9 cellular contexts compared by ENCODE assay signal in genomic region chr19:53977991-53978731, GRCh38. TPM values are rescaled to one million over a fixed set of nuclear protein-coding genes. Genes with fewer than 3 reads are reported as not detected.
A peak's percentile ranks its signal among the peaks of the same experiment; 100 is the strongest.
DNase-seq lines count a peak whose midpoint lies in the region; ATAC-seq and TF ChIP-seq lines count a peak whose summit lies in the region.
"Had no signal": no experiment of that assay in that cellular context is flagged by ENCODE, and none has a peak within 500 bp of the region (broad histone marks: within the 10 kb centered on the region; RNA-seq: fewer than 3 reads in every experiment).

No MANE protein-coding gene starts in this region.

- peak overlapping the region; percentile 68 for H3K4me2 ChIP-seq in fibroblast of lung (ENCODE audit: extremely low read depth, insufficient read depth, low read length)

- TF ChIP-seq CTCF in HFFc6 (IDR thresholded peaks at IDR 0.05): no peak
- no peak for TF ChIP-seq CTCF in fibroblast of lung (conservative IDR thresholded peaks at IDR 0.05 in 1 of 2, IDR thresholded peaks at IDR 0.05 in 1 of 2; ENCODE audit: low read depth in 1 of 2, low read length in 2 of 2)
- TF ChIP-seq CTCF in upper lobe of left lung (IDR thresholded peaks at IDR 0.05): no peak

- CTCF ChIA-PET in activated CD4-positive, alpha-beta memory T cell treated with anti-CD3 and anti-CD28 coated beads, Interleukin-2, amount 10 ng/mL, durations not matched to agents 7 days and 5 days (lab: Charles Lee): no interaction called here

- peak overlapping the region in 2 of 4 experiments; percentile 6 to 40 for H3K4me3 ChIP-seq in fibroblast of lung (replicated peaks in 1 of 4; ENCODE audit: control extremely low read depth in 1 of 4, insufficient read depth in 1 of 4, low read depth in 3 of 4, low read length in 4 of 4)
- H3K4me3 ChIP-seq in upper lobe of left lung: peak overlapping the region in 3 of 4 donors; percentile 1 to 40 (median 25)

- no peak for TF ChIP-seq EP300 in upper lobe of left lung (IDR thresholded peaks at IDR 0.05)

- no peak overlapping the region for H3K9ac ChIP-seq in fibroblast of lung (ENCODE audit: insufficient read depth, low read length)

- no peaks in the 10 kb centered on the region; the same call in 1 of the 2 replicates for H3K9me3 Mint-ChIP-seq in HFFc6
- H3K9me3 Mint-ChIP-seq in activated CD4-positive, alpha-beta memory T cell treated with anti-CD3 and anti-CD28 coated beads, Interleukin-2, amount 10 ng/mL, durations not matched to agents 7 days and 5 days: peaks cover 6% of the 10 kb centered on the region
- peaks cover 17 to 25% (median 18%) of the 10 kb centered on the region in 7 donors for H3K9me3 Mint-ChIP-seq in naive B cell

- POLR2A ChIA-PET in activated CD4-positive, alpha-beta memory T cell treated with anti-CD3 and anti-CD28 coated beads, Interleukin-2, amount 10 ng/mL, durations not matched to agents 7 days and 5 days (lab: Charles Lee): no interaction called here

- no peaks in the 10 kb centered on the region for H3K79me2 ChIP-seq in fibroblast of lung (ENCODE audit: control insufficient read depth, insufficient read depth, low read length)

- peaks cover 26% of the 10 kb centered on the region for H3K4me1 Mint-ChIP-seq in HFFc6 (ENCODE audit: low read depth)
- H3K4me1 Mint-ChIP-seq in activated CD4-positive, alpha-beta memory T cell treated with anti-CD3 and anti-CD28 coated beads, Interleukin-2, amount 10 ng/mL, durations not matched to agents 7 days and 5 days: peaks cover 25% of the 10 kb centered on the region
- H3K4me1 Mint-ChIP-seq in naive B cell: peaks cover 25 to 30% (median 28%) of the 10 kb centered on the region in 3 donors

- no peaks in the 10 kb centered on the region for H3K36me3 Mint-ChIP-seq in HFFc6 (ENCODE audit: low read depth)
- peaks cover 22% of the 10 kb centered on the region for H3K36me3 Mint-ChIP-seq in activated CD4-positive, alpha-beta memory T cell treated with anti-CD3 and anti-CD28 coated beads, Interleukin-2, amount 10 ng/mL, durations not matched to agents 7 days and 5 days (ENCODE audit: low read depth)
- peaks cover 0 to 36% of the 10 kb centered on the region in 2 donors for H3K36me3 Mint-ChIP-seq in naive B cell

- no peaks in the 10 kb centered on the region for H4K20me1 ChIP-seq in fibroblast of lung (ENCODE audit: control insufficient read depth, extremely low read depth, insufficient read depth, low read length)

- H3K9me3 ChIP-seq in fibroblast of lung (ENCODE audit: control insufficient read depth, insufficient read depth, low read depth, low read length) (no peaks in the 10 kb centered on the region), upper lobe of left lung (peaks cover 0 to 5% (median 0%) of the 10 kb centered on the region in 4 donors)

- TF ChIP-seq POLR2A in upper lobe of left lung (IDR thresholded peaks at IDR 0.05): no peak

- DNase-seq in HFFc6: peak; percentile 63
- peak; percentile 24 for DNase-seq in activated CD4-positive, alpha-beta memory T cell treated with anti-CD3 and anti-CD28 coated beads, Interleukin-2, amount 10 ng/mL, durations not matched to agents 7 days and 5 days
- peak; percentile 69 to 90 for DNase-seq in fibroblast of lung (ENCODE audit: low read depth in 2 of 2)
- DNase-seq in naive B cell: no peak
- DNase-seq in upper lobe of left lung: peak in 1 of 2 donors; percentile 81
- DNase-seq in NCI-H82 treated with DMSO at 0.1 percent for 48 hours (lab: John Stamatoyannopoulos, UW; ENCODE audit: unreplicated experiment): no peak
- DNase-seq in NCI-H2171 treated with DMSO at 0.1 percent for 48 hours (lab: John Stamatoyannopoulos, UW): no peak

- no peak overlapping the region for H3K27ac ChIP-seq in fibroblast of lung (ENCODE audit: insufficient read depth, low read length)
- no peak overlapping the region for H3K27ac ChIP-seq in upper lobe of left lung

- H3K27me3 ChIP-seq in fibroblast of lung (ENCODE audit: control insufficient read depth, insufficient read depth, low read length) (peaks cover 7% of the 10 kb centered on the region), upper lobe of left lung (peaks cover 2 to 47% (median 25%) of the 10 kb centered on the region in 4 donors)

- H2AFZ ChIP-seq in fibroblast of lung (ENCODE audit: low read length): no peak overlapping the region

- H3K4me3 Mint-ChIP-seq in HFFc6: peak overlapping the region; percentile 78
- H3K4me3 Mint-ChIP-seq in activated CD4-positive, alpha-beta memory T cell treated with anti-CD3 and anti-CD28 coated beads, Interleukin-2, amount 10 ng/mL, durations not matched to agents 7 days and 5 days: peak overlapping the region; percentile 45
- peak overlapping the region; percentile 36 to 94 (median 89) for H3K4me3 Mint-ChIP-seq in naive B cell

- ATAC-seq in naive B cell (ENCODE audit: low read depth in 2 of 2) (no peak), upper lobe of left lung (ENCODE audit: low FRiP score in 2 of 2) (peak in 1 of 2 donors; percentile 76), GM21825 (IDR thresholded peaks at IDR 0.05; ENCODE audit: unreplicated experiment) (no peak)

- H3K4me1 ChIP-seq in fibroblast of lung (ENCODE audit: control insufficient read depth, extremely low read depth, insufficient read depth, low read length) (no peaks in the 10 kb centered on the region), upper lobe of left lung (peaks cover 21 to 42% (median 28%) of the 10 kb centered on the region in 4 donors)

- H3K27me3 Mint-ChIP-seq in HFFc6 (ENCODE audit: insufficient read depth) (peaks cover 14% of the 10 kb centered on the region), naive B cell (peaks cover 41 to 79% (median 55%) of the 10 kb centered on the region in 3 donors)
- H3K27me3 Mint-ChIP-seq in activated CD4-positive, alpha-beta memory T cell treated with anti-CD3 and anti-CD28 coated beads, Interleukin-2, amount 10 ng/mL, durations not matched to agents 7 days and 5 days: peaks cover 42% of the 10 kb centered on the region

- H3K27ac Mint-ChIP-seq in HFFc6 (no peak overlapping the region), naive B cell (peak overlapping the region in 4 of 6 donors; percentile 32 to 72 (median 68))
- no peak overlapping the region for H3K27ac Mint-ChIP-seq in activated CD4-positive, alpha-beta memory T cell treated with anti-CD3 and anti-CD28 coated beads, Interleukin-2, amount 10 ng/mL, durations not matched to agents 7 days and 5 days

- H3K36me3 ChIP-seq in fibroblast of lung (ENCODE audit: control insufficient read depth, insufficient read depth, low read length) (no peaks in the 10 kb centered on the region), upper lobe of left lung (no peaks in the 10 kb centered on the region)

- WGBS in upper lobe of left lung, 2 donors: 7 to 10% methylated on average over 27 to 53 of the region's 54 CpGs

RNA-seq across cellular contexts. Expression of gene CACNG6, which starts 13.3 kb away (rescaled TPM):
- not detected for total RNA-seq in HFFc6 (2021; fragmentation: NEBNext Ultra II Directional; extraction: Animal tissue kit (Norgen Biotek cat#: 25700))
- not detected for total RNA-seq in activated CD4-positive, alpha-beta memory T cell treated with anti-CD3 and anti-CD28 coated beads, Interleukin-2, amount 10 ng/mL, durations not matched to agents 7 days and 5 days
- total RNA-seq in fibroblast of lung (under 0.01 TPM in 1 of 2 replicates, not detected in the other), upper lobe of left lung (10 to 100 TPM in 1 of 6 donors, 1 to 10 TPM in 3, not detected in 2; 1.5 to 11.5 (median 5.6) TPM)
- polyA plus RNA-seq in fibroblast of lung (0.06 TPM in 1 of 2 replicates, not detected in the other), naive B cell (ENCODE audit: low read depth in 6 of 6) (not detected)
- 0.08 and 0.13 TPM in 2 replicates for polyA plus RNA-seq in fibroblast of lung (2012)
- 0.31 TPM in 1 of 2 replicates, not detected in the other for polyA minus RNA-seq in fibroblast of lung (ENCODE audit: low replicate concordance)
- total RNA-seq: T-helper 1 cell treated with Interleukin-12 subunit alpha and Interleukin-12 subunit beta and Interleukin-4 antibody, amounts not matched to agents 30 ng/mL and 1 ng/mL, for 36 hours had no signal

RNA-seq across cellular contexts. Expression of gene CACNG8, which starts 15.4 kb away (rescaled TPM):
- under 1 TPM; 0.09 to 0.48 (median 0.26) TPM for total RNA-seq in HFFc6 (2021; fragmentation: NEBNext Ultra II Directional; extraction: Animal tissue kit (Norgen Biotek cat#: 25700))
- total RNA-seq in activated CD4-positive, alpha-beta memory T cell treated with anti-CD3 and anti-CD28 coated beads, Interleukin-2, amount 10 ng/mL, durations not matched to agents 7 days and 5 days: under 1 TPM in 1 of 2 experiments, not detected in 1; 0.05 TPM
- under 0.01 TPM in 1 of 2 replicates, not detected in the other for total RNA-seq in fibroblast of lung
- polyA plus RNA-seq in fibroblast of lung: 0.01 TPM in 2 replicates
- polyA plus RNA-seq in fibroblast of lung (2012): 0.09 and 0.16 TPM in 2 replicates
- polyA minus RNA-seq in fibroblast of lung (ENCODE audit: low replicate concordance): not detected in 2 replicates
- not detected for polyA plus RNA-seq in naive B cell (ENCODE audit: low read depth in 6 of 6)
- total RNA-seq in upper lobe of left lung: under 1 TPM in 4 of 6 donors, not detected in 2; 0.09 to 0.44 (median 0.26) TPM
- total RNA-seq: T-helper 1 cell treated with Interleukin-12 subunit alpha and Interleukin-12 subunit beta and Interleukin-4 antibody, amounts not matched to agents 30 ng/mL and 1 ng/mL, for 36 hours had no signal

Comparison
In these comparisons a context has a peak if more than half of its experiments do, and no peak if none do; other contexts are left out.
1. DNase-seq: peak in HFFc6 (single experiment), activated CD4-positive, alpha-beta memory T cell treated with anti-CD3 and anti-CD28 coated beads, Interleukin-2, amount 10 ng/mL, durations not matched to agents 7 days and 5 days (single experiment) and fibroblast of lung (2 of 2); none in naive B cell (single experiment), NCI-H82 treated with DMSO at 0.1 percent for 48 hours (single experiment) and NCI-H2171 treated with DMSO at 0.1 percent for 48 hours (single experiment).
2. H3K27ac Mint-ChIP-seq: peak in naive B cell (4 of 6); none in HFFc6 (single experiment) and activated CD4-positive, alpha-beta memory T cell treated with anti-CD3 and anti-CD28 coated beads, Interleukin-2, amount 10 ng/mL, durations not matched to agents 7 days and 5 days (single experiment).
3. Peak in every context shown above with its lines, with median percentiles within 50 percentile points of each other: H3K4me3 Mint-ChIP-seq.